In the genomic region with DNA sequence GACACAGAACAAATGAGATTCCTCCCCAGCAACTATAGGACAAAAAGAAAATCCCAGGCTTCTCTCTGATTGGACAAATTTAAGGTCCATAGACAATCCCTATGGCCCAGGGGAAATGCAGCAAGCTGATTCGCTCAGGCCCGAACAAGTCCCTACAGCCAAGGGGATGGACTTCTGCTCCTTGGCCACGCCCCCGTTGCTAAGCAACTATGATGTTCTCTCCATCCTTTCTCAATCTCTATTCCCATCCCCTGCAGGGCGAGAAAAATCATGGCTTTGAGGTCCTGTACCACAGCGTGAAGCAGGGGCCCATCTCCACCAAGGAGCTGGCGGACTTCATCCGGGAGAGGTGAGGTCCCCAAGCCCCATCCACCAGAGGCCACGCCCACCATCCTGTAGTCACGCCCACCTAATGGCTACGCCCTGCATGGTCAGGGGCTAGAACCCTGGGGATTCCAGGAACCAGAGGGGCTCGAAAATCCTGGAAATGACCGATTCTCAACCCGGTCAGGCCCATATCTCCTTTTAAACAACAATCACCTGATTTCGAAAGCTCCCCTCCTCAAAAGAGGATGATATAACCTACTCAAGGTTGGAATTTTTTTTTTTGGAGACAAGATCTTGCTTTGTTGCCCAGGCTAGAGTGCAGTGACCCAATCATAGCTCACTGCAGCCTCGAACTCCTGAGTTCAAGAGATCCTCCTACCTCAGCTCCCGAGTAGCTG, we compare ENCODE assay signal across 9 cellular contexts. TPM values are rescaled to one million over a fixed set of nuclear protein-coding genes. Genes with fewer than 3 reads are reported as not detected.
DNase-seq lines count a peak whose midpoint lies in the region.
"Had no signal": no experiment of that assay in that cellular context is flagged by ENCODE, and none has a peak within 500 bp of the region (broad histone marks: within the 10 kb centered on the region; RNA-seq: fewer than 3 reads in every experiment).

No MANE protein-coding gene starts in this region.

- DNase-seq in SKM-1 treated with dmso at 0.1 percent for 144 hours (lab: John Stamatoyannopoulos, UW; ENCODE audit: unreplicated experiment) (peak; percentile 34), SKM-1 (lab: John Stamatoyannopoulos, UW; ENCODE audit: unreplicated experiment) (no peak), NCI-H748 (lab: John Stamatoyannopoulos, UW; ENCODE audit: unreplicated experiment) (peak; percentile 92), dermis blood vessel endothelial cell (peak; percentile 56), retina (peak; percentile 59), posterior vena cava (ENCODE audit: low spot score) (no peak), activated gamma-delta T cell (lab: John Stamatoyannopoulos, UW) (no peak)
- no peak for DNase-seq in activated naive CD4-positive, alpha-beta T cell treated with anti-CD3 and anti-CD28 coated beads, Interleukin-2, amount 10 ng/mL, durations not matched to agents 7 days and 5 days

- CTCF ChIA-PET in activated naive CD4-positive, alpha-beta T cell treated with anti-CD3 and anti-CD28 coated beads, Interleukin-2, amount 10 ng/mL, durations not matched to agents 7 days and 5 days (lab: Charles Lee), result interaction anchor here (1.6 kb wide), 1 partner anchor 11 kb away, joined by 3 read pairs; the partner anchor contains the start of gene FCHO1

- no peak overlapping the region for H3K4me3 Mint-ChIP-seq in activated naive CD4-positive, alpha-beta T cell treated with anti-CD3 and anti-CD28 coated beads, Interleukin-2, amount 10 ng/mL, durations not matched to agents 7 days and 5 days
- H3K4me3 Mint-ChIP-seq: central memory CD8-positive, alpha-beta T cell had no signal

- H3K36me3 Mint-ChIP-seq in activated naive CD4-positive, alpha-beta T cell treated with anti-CD3 and anti-CD28 coated beads, Interleukin-2, amount 10 ng/mL, durations not matched to agents 7 days and 5 days, result peaks cover 51% of the 10 kb centered on the region

- peaks cover 12% of the 10 kb centered on the region for H3K4me1 Mint-ChIP-seq in activated naive CD4-positive, alpha-beta T cell treated with anti-CD3 and anti-CD28 coated beads, Interleukin-2, amount 10 ng/mL, durations not matched to agents 7 days and 5 days
- H3K4me1 Mint-ChIP-seq: central memory CD8-positive, alpha-beta T cell had no signal

- H3K9me3 Mint-ChIP-seq in activated naive CD4-positive, alpha-beta T cell treated with anti-CD3 and anti-CD28 coated beads, Interleukin-2, amount 10 ng/mL, durations not matched to agents 7 days and 5 days, result no peaks in the 10 kb centered on the region
- H3K9me3 Mint-ChIP-seq: central memory CD8-positive, alpha-beta T cell had no signal

- no peak overlapping the region for H3K27ac Mint-ChIP-seq in activated naive CD4-positive, alpha-beta T cell treated with anti-CD3 and anti-CD28 coated beads, Interleukin-2, amount 10 ng/mL, durations not matched to agents 7 days and 5 days

- intact Hi-C loops in posterior vena cava (cut with DNase I), result no loop called here

- H3K27me3 Mint-ChIP-seq in activated naive CD4-positive, alpha-beta T cell treated with anti-CD3 and anti-CD28 coated beads, Interleukin-2, amount 10 ng/mL, durations not matched to agents 7 days and 5 days, result no peaks in the 10 kb centered on the region
- H3K27me3 Mint-ChIP-seq: central memory CD8-positive, alpha-beta T cell had no signal

RNA-seq across cellular contexts. Expression of gene FCHO1, which starts 11.4 kb away (rescaled TPM):
- total RNA-seq in dermis blood vessel endothelial cell (0.51 and 0.56 TPM in 2 replicates), posterior vena cava (1 to 10 TPM; 2.0 to 2.1 TPM)

RNA-seq across cellular contexts. Expression of gene B3GNT3, which starts 32.3 kb away (rescaled TPM):
- total RNA-seq in dermis blood vessel endothelial cell, result 0.42 TPM in 1 of 2 replicates, not detected in the other
- total RNA-seq in posterior vena cava, result under 1 TPM in 1 of 2 donors, not detected in 1; 0.28 TPM

RNA-seq across cellular contexts. Expression of gene MAP1S, which starts 43.4 kb away (rescaled TPM):
- total RNA-seq in dermis blood vessel endothelial cell, result 47.8 and 81.4 TPM in 2 replicates
- total RNA-seq in posterior vena cava, result 10 to 100 TPM; 50.8 to 57.0 TPM

RNA-seq across cellular contexts. Expression of gene INSL3, which starts 58.7 kb away (rescaled TPM):
- total RNA-seq in dermis blood vessel endothelial cell, result not detected in 2 replicates
- total RNA-seq in posterior vena cava, result not detected

Comparison
In these comparisons a context has a peak if more than half of its experiments do, and no peak if none do; other contexts are left out.
1. DNase-seq: peak in SKM-1 treated with dmso at 0.1 percent for 144 hours (single experiment), NCI-H748 (single experiment), dermis blood vessel endothelial cell (single experiment) and retina (single experiment); none in SKM-1 (single experiment), posterior vena cava (single experiment), activated naive CD4-positive, alpha-beta T cell treated with anti-CD3 and anti-CD28 coated beads, Interleukin-2, amount 10 ng/mL, durations not matched to agents 7 days and 5 days (single experiment) and activated gamma-delta T cell (single experiment).